ENCODE assay signal across 8 cellular contexts in the genomic region with DNA sequence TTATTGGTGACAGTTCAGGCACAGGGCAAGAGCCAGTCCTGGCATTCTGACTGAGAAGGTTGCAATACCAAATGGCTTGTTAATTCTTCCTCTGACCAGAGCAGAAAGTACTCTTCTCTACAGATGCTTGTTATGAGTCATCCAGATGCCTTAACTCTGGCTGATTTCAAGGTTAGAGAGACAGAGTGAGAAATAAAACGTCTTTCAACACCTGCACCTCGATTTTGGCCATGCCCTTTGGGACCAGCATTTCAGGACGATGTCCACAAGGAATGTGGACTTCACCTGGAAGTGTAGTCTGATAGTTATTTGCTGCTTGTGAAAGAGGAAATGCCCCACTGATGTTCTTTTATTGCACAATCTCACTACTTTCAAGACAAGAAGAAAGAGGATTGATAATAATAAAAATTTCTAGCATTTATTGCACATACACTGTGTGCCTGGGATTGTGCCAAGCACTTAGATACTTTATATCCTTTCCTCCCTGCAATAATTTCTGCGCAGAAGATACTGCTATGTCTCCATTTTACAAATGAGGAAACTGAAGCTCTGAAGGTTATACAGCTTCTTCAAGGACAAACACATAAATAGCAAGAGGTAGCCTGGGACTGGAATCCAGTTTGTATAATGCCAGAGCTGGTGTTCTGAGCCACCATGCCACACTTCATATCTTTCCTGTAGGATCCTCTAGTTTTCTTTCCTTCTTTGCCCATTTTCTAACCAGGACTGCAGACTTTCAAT. TPM values are rescaled to one million over a fixed set of nuclear protein-coding genes. Genes with fewer than 3 reads are reported as not detected.
DNase-seq lines count a peak whose midpoint lies in the region; ATAC-seq and TF ChIP-seq lines count a peak whose summit lies in the region.

No MANE protein-coding gene starts in this region.

- H3K36me3 ChIP-seq in IMR-90 (ENCODE audit: control insufficient read depth, insufficient read depth, low read length): no peaks in the 10 kb centered on the region

- no peak overlapping the region for H3K9ac ChIP-seq in IMR-90 (ENCODE audit: low read depth, low read length)

- no peak overlapping the region for H3K27ac ChIP-seq in IMR-90 (ENCODE audit: insufficient read depth, low read length)

- H2BK120ac ChIP-seq in IMR-90 (ENCODE audit: low read depth, low read length): no peak overlapping the region

- H3K4me1 Mint-ChIP-seq in dendritic cell treated with granulocyte-macrophage colony-stimulating factor and Interleukin-4, amounts not matched to agents 40 ng/mL and 50 ng/mL, for 4 days (ENCODE audit: low read depth): peaks cover 25% of the 10 kb centered on the region

- H3K79me1 ChIP-seq in IMR-90 (ENCODE audit: low read depth in 1 of 2, low read length in 2 of 2): no peaks in the 10 kb centered on the region

- no peak overlapping the region for H3K14ac ChIP-seq in IMR-90 (replicated peaks; ENCODE audit: low read depth, low read length)

- H3K4me3 Mint-ChIP-seq in dendritic cell treated with granulocyte-macrophage colony-stimulating factor and Interleukin-4, amounts not matched to agents 40 ng/mL and 50 ng/mL, for 4 days: no peak overlapping the region

- DNase-seq in GM12865 (ENCODE audit: low read depth) (peak; percentile 78), IMR-90 (peak; percentile 61), NCI-H2196 treated with DMSO at 0.1 percent for 48 hours (lab: John Stamatoyannopoulos, UW; ENCODE audit: unreplicated experiment) (no peak), NCI-H2171 treated with DMSO at 0.1 percent for 48 hours (lab: John Stamatoyannopoulos, UW) (no peak), retina (no peak)
- DNase-seq in activated CD8-positive, alpha-beta memory T cell treated with anti-CD3 and anti-CD28 coated beads, Interleukin-2, amount 50 U/mL, for 4 hours: no peak

- no peak overlapping the region for H4K8ac ChIP-seq in IMR-90 (ENCODE audit: low read depth in 2 of 2, low read length in 2 of 2)

- H3K36me3 Mint-ChIP-seq in dendritic cell treated with granulocyte-macrophage colony-stimulating factor and Interleukin-4, amounts not matched to agents 40 ng/mL and 50 ng/mL, for 4 days (ENCODE audit: low read depth): no peaks in the 10 kb centered on the region

- TF ChIP-seq CTCF in GM12865 (IDR thresholded peaks at IDR 0.05; ENCODE audit: insufficient read depth, low read depth, low read length, missing control alignments): no peak
- TF ChIP-seq CTCF in IMR-90 (conservative IDR thresholded peaks at IDR 0.05; ENCODE audit: low read depth, low read length): no peak

- no peak overlapping the region for H2BK5ac ChIP-seq in IMR-90 (ENCODE audit: low read depth, low read length, poor library complexity, severe bottlenecking)

- H2AK9ac ChIP-seq in IMR-90 (replicated peaks; ENCODE audit: low read depth, low read length, poor library complexity): no peak overlapping the region

- H3K27me3 Mint-ChIP-seq in dendritic cell treated with granulocyte-macrophage colony-stimulating factor and Interleukin-4, amounts not matched to agents 40 ng/mL and 50 ng/mL, for 4 days: no peaks in the 10 kb centered on the region

- no peaks in the 10 kb centered on the region for H3K9me3 Mint-ChIP-seq in dendritic cell treated with granulocyte-macrophage colony-stimulating factor and Interleukin-4, amounts not matched to agents 40 ng/mL and 50 ng/mL, for 4 days

- no peak overlapping the region for H3K56ac ChIP-seq in IMR-90 (ENCODE audit: extremely low read depth, insufficient read depth, low read length)

- no peaks in the 10 kb centered on the region for H4K20me1 ChIP-seq in IMR-90 (ENCODE audit: insufficient read depth, low read length)

- no peak overlapping the region for H3K4me2 ChIP-seq in IMR-90 (ENCODE audit: low read depth, low read length)

- CTCF ChIA-PET in IMR-90 (lab: Yijun Ruan, JAX): no interaction called here

- TF ChIP-seq RAD21 in IMR-90 (IDR thresholded peaks at IDR 0.05; ENCODE audit: low read length): no peak

- H3K4me1 ChIP-seq in IMR-90 (ENCODE audit: control insufficient read depth, insufficient read depth, low read length): peaks cover 2% of the 10 kb centered on the region

- no peak overlapping the region for H3K4ac ChIP-seq in IMR-90 (ENCODE audit: low read depth, low read length)

- H3K27ac Mint-ChIP-seq in dendritic cell treated with granulocyte-macrophage colony-stimulating factor and Interleukin-4, amounts not matched to agents 40 ng/mL and 50 ng/mL, for 4 days: peak overlapping the region; percentile 58

- H3K9me1 ChIP-seq in IMR-90 (ENCODE audit: insufficient read depth, low read length): no peaks in the 10 kb centered on the region

- H3K9me3 ChIP-seq in IMR-90 (ENCODE audit: control insufficient read depth, insufficient read depth, low read length): no peaks in the 10 kb centered on the region

- no peak overlapping the region for H2BK15ac ChIP-seq in IMR-90 (ENCODE audit: low read depth, low read length)

- no peak overlapping the region for H2BK20ac ChIP-seq in IMR-90 (ENCODE audit: low read depth, low read length)

- no peak overlapping the region for H3K18ac ChIP-seq in IMR-90 (ENCODE audit: low read depth, low read length)

- no CpG with 5 or more reads among the region's 4 CpGs for WGBS in IMR-90 (ENCODE audit: extremely low coverage in 2 of 2, insufficient read length in 1 of 2), 2 experiments

- dilution Hi-C loops in IMR-90 (cut with HindIII; ENCODE audit: low sequenced_read_pairs, unreplicated experiment): no loop called here

- H4K5ac ChIP-seq in IMR-90 (ENCODE audit: low read depth, low read length): no peak overlapping the region

- intact Hi-C loops in IMR-90 (cut with micrococcal nuclease): no loop called here
- intact Hi-C loops in dendritic cell treated with granulocyte-macrophage colony-stimulating factor and Interleukin-4, amounts not matched to agents 40 ng/mL and 50 ng/mL, for 4 days (cut with micrococcal nuclease): no loop called here

- H3K4me3 ChIP-seq in GM12865 (ENCODE audit: low read depth, low read length) (no peak overlapping the region), IMR-90 (ENCODE audit: insufficient read depth, low read depth, low read length) (no peak overlapping the region)

- H2AFZ ChIP-seq in IMR-90 (replicated peaks; ENCODE audit: low read length, poor library complexity): peak overlapping the region; percentile 59

- no peak overlapping the region for H3K23ac ChIP-seq in IMR-90 (ENCODE audit: low read depth, low read length)

- no peak overlapping the region for H4K91ac ChIP-seq in IMR-90 (ENCODE audit: insufficient read depth, low read depth, low read length)

- POLR2A ChIA-PET in IMR-90 (lab: Charles Lee; ENCODE audit: unreplicated experiment): no interaction called here

- no peak overlapping the region for H2AK5ac ChIP-seq in IMR-90 (ENCODE audit: low read depth, low read length)

- ATAC-seq in GM21717 (IDR thresholded peaks at IDR 0.05; ENCODE audit: unreplicated experiment) (peak; percentile 99), IMR-90 (ENCODE audit: low read depth) (peak; percentile 80)

- in situ Hi-C loops in IMR-90 (cut with MboI; ENCODE audit: low sequenced_read_pairs): no loop called here

- BruUV-seq in IMR-90 (replicated peaks; lab: Mats Ljungman, UMichigan): no TSS peak

- no peak for TF ChIP-seq POLR2A in IMR-90 (IDR thresholded peaks at IDR 0.05; ENCODE audit: low read depth, low read length)

- peaks cover 8% of the 10 kb centered on the region for H3K27me3 ChIP-seq in IMR-90 (ENCODE audit: control insufficient read depth, insufficient read depth, low read length)

TF ChIP-seq in IMR-90, 13 proteins besides CTCF, POLR2A, EP300 and RAD21:
- peak; percentile 46; the same call in 1 of the 2 replicates for TF ChIP-seq FOS (IDR thresholded peaks at IDR 0.05; ENCODE audit: low read depth, low read length)
- no peak for TF ChIP-seq CHD1 (IDR thresholded peaks at IDR 0.05; ENCODE audit: low read depth, low read length)
- no peak for TF ChIP-seq SMC3 (IDR thresholded peaks at IDR 0.05; ENCODE audit: low read depth, low read length)
- TF ChIP-seq MXI1 (IDR thresholded peaks at IDR 0.05; ENCODE audit: borderline replicate concordance, low read depth, low read length): no peak
- peak; percentile 83 for TF ChIP-seq CEBPB (IDR thresholded peaks at IDR 0.05; ENCODE audit: low read depth, low read length)
- TF ChIP-seq, protein P1, sequence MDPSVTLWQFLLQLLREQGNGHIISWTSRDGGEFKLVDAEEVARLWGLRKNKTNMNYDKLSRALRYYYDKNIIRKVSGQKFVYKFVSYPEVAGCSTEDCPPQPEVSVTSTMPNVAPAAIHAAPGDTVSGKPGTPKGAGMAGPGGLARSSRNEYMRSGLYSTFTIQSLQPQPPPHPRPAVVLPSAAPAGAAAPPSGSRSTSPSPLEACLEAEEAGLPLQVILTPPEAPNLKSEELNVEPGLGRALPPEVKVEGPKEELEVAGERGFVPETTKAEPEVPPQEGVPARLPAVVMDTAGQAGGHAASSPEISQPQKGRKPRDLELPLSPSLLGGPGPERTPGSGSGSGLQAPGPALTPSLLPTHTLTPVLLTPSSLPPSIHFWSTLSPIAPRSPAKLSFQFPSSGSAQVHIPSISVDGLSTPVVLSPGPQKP (IDR thresholded peaks at IDR 0.05; ENCODE audit: borderline replicate concordance, low read depth, low read length): no peak
- no peak for TF ChIP-seq MAFK (IDR thresholded peaks at IDR 0.05; ENCODE audit: low read depth, low read length)

RNA-seq across cellular contexts. Expression of a gene that starts 33.5 kb away (rescaled TPM):
- 66.5 and 76.7 TPM in 2 replicates for total RNA-seq in IMR-90 (2012; rRNA removed)
- polyA plus RNA-seq in IMR-90 (2012; rRNA removed): 47.6 and 54.6 TPM in 2 replicates
- 21.7 and 34.9 TPM in 2 replicates for polyA plus RNA-seq in IMR-90 (2012; cell fraction: cytosol; rRNA removed)
- 28.2 and 43.8 TPM in 2 replicates for polyA plus RNA-seq in IMR-90 (2012; cell fraction: nucleus; rRNA removed; ENCODE audit: low replicate concordance)

RNA-seq across cellular contexts. Expression of a gene that starts 43.9 kb away (rescaled TPM):
- 1.6 and 1.7 TPM in 2 replicates for total RNA-seq in IMR-90 (2012; rRNA removed)
- 1.1 and 1.4 TPM in 2 replicates for polyA plus RNA-seq in IMR-90 (2012; rRNA removed)
- polyA plus RNA-seq in IMR-90 (2012; cell fraction: cytosol; rRNA removed): 0.68 and 1.2 TPM in 2 replicates
- polyA plus RNA-seq in IMR-90 (2012; cell fraction: nucleus; rRNA removed; ENCODE audit: low replicate concordance): 0.37 and 0.42 TPM in 2 replicates

Comparison
In these comparisons a context has a peak if more than half of its experiments do, and no peak if none do; other contexts are left out.
1. DNase-seq: peak in GM12865 (single experiment) and IMR-90 (single experiment); none in NCI-H2196 treated with DMSO at 0.1 percent for 48 hours (single experiment), NCI-H2171 treated with DMSO at 0.1 percent for 48 hours (single experiment), retina (single experiment) and activated CD8-positive, alpha-beta memory T cell treated with anti-CD3 and anti-CD28 coated beads, Interleukin-2, amount 50 U/mL, for 4 hours (single experiment).